ENCODE assay signal across 15 cellular contexts in genomic region chr20:61767776-61768494, GRCh38.
A peak's percentile ranks its signal among the peaks of the same experiment; 100 is the strongest.
DNase-seq lines count a peak whose midpoint lies in the region; ATAC-seq and TF ChIP-seq lines count a peak whose summit lies in the region.
"Had no signal": no experiment of that assay in that cellular context is flagged by ENCODE, and none has a peak within 500 bp of the region (broad histone marks: within the 10 kb centered on the region; RNA-seq: fewer than 3 reads in every experiment).

No MANE protein-coding gene starts in this region.

- H3K4me1 ChIP-seq in left ventricle myocardium inferior, result no peaks in the 10 kb centered on the region

- H3K36me3 ChIP-seq in left ventricle myocardium inferior, result no peaks in the 10 kb centered on the region
- H3K36me3 ChIP-seq: BLaER1 had no signal

- no peak overlapping the region for H3K27ac ChIP-seq in left ventricle myocardium inferior (replicated peaks)
- H3K27ac ChIP-seq: BLaER1 had no signal

- H3K9me3 ChIP-seq in left ventricle myocardium inferior (replicated peaks), result no peaks in the 10 kb centered on the region
- H3K9me3 ChIP-seq: BLaER1 had no signal

- intact Hi-C loops in Right ventricle myocardium inferior (cut with DNase I) (no loop called here), left ventricle myocardium inferior (cut with micrococcal nuclease) (no loop called here), sciatic nerve (cut with DNase I) (no loop called here)

- ATAC-seq in Right ventricle myocardium inferior (no peak), sciatic nerve (no peak), SK-N-SH treated with all-trans-retinoic acid at 6 μM for 48 hours (no peak), HG03457 (IDR thresholded peaks at IDR 0.05; ENCODE audit: unreplicated experiment) (no peak)

- no peak for TF ChIP-seq CTCF in left ventricle myocardium inferior (IDR thresholded peaks at IDR 0.05; ENCODE audit: borderline replicate concordance)

- DNase-seq in Right ventricle myocardium inferior (ENCODE audit: missing footprints) (peak; percentile 50), left ventricle myocardium inferior (no peak), mesenteric fat pad (ENCODE audit: low spot score) (peak; percentile 64), sciatic nerve (ENCODE audit: low spot score) (peak; percentile 26), HCEC 1CT (no peak)
- DNase-seq in activated CD8-positive, alpha-beta memory T cell treated with anti-CD3 and anti-CD28 coated beads, Interleukin-2, amount 50 U/mL, for 4 hours, result no peak
- DNase-seq: 8988T; CD4-positive, alpha-beta memory T cell; DMS153; DMS79 treated with DMSO at 0.1 percent for 48 hours; GF-D8; H9 had no signal

- no peak overlapping the region for H3K4me3 ChIP-seq in left ventricle myocardium inferior
- H3K4me3 ChIP-seq: BLaER1 had no signal

- H3K27me3 ChIP-seq in left ventricle myocardium inferior (ENCODE audit: low read depth), result peaks cover 80% of the 10 kb centered on the region
- H3K27me3 ChIP-seq: BLaER1 had no signal

TF ChIP-seq in SK-N-SH treated with all-trans-retinoic acid at 6 μM for 48 hours, 23 proteins besides CTCF, POLR2A, EP300 and RAD21:
- TF ChIP-seq GLIS3 (CRISPR knock-in tag; IDR thresholded peaks at IDR 0.05), result no peak

Comparison
In these comparisons a context has a peak if more than half of its experiments do, and no peak if none do; other contexts are left out.
1. DNase-seq: peak in Right ventricle myocardium inferior (single experiment), mesenteric fat pad (single experiment) and sciatic nerve (single experiment); none in left ventricle myocardium inferior (single experiment), HCEC 1CT (single experiment) and activated CD8-positive, alpha-beta memory T cell treated with anti-CD3 and anti-CD28 coated beads, Interleukin-2, amount 50 U/mL, for 4 hours (single experiment).